ENCODE assay signal across 7 cellular contexts in the genomic region with DNA sequence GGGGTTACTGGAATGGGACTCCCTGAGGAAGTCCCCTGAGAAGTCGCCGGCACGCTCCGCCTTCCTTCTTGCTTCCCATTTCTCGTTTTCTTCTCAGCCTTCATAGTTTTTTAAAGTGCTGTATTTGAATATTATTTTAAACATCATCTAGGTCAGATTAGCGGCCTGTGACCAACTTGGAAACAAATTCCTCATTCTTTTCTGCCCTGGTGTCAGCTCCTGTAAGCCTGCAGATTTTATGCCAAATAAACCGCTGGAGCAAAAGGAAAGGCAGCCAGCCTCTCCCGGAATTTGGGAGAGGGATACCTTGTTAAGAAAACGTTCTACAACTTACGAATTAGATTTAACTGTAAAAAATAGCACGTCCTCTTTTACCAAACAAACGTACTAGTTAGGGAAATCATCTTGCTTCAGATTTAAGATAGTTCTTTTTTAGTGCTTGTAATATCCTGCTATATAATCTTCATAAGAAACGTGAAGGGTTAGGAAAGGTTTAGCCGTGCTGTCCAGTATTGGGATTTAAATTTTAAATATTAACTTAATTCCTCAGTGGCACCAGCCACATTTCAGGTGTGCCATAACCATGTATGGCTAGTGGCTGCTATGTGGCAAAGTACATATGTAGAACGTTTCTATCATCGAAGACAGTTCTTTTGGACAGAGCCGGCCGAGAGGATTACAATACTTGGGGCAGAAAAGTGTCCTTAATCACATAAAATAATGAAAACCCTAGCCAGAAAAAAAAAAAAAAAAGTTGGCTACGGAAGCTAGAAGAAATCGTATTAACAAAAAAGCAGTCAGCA. TPM values are rescaled to one million over a fixed set of nuclear protein-coding genes. Genes with fewer than 3 reads are reported as not detected.
A peak's percentile ranks its signal among the peaks of the same experiment; 100 is the strongest.
DNase-seq lines count a peak whose midpoint lies in the region; ATAC-seq and TF ChIP-seq lines count a peak whose summit lies in the region.

No MANE protein-coding gene starts in this region.

- H3K36me3 ChIP-seq in PC-3 (ENCODE audit: low read depth, low read length) (0 out of 2 replicates have a peak, but pooled peaks cover 2% of the 10 kb centered on the region), ovary (no peaks in the 10 kb centered on the region)

- peaks cover 39% of the 10 kb centered on the region for H3K79me2 ChIP-seq in PC-3 (ENCODE audit: low read length)

- intact Hi-C loops in PC-3 (cut with micrococcal nuclease) (loop anchor here (1.0 kb wide), 1 partner anchor 143 kb away; no protein-coding TSS in a partner anchor), ovary (cut with DNase I) (loop anchor here in 1 of 4 donors (1.0 to 10.0 kb wide), 3 partner anchors 48 to 500 kb away; no protein-coding TSS in a partner anchor)

- H3K9me3 ChIP-seq in PC-3 (ENCODE audit: low read length) (no peaks in the 10 kb centered on the region), ovary (no peaks in the 10 kb centered on the region)

- peak overlapping the region; percentile 95 for H3K4me3 ChIP-seq in PC-3 (ENCODE audit: low read length)
- peak overlapping the region; percentile 71 for H3K4me3 ChIP-seq in epithelial cell of esophagus (ENCODE audit: low read length)
- H3K4me3 ChIP-seq in ovary, result peak overlapping the region; percentile 83

- H3K9me2 ChIP-seq in PC-3 (replicated peaks; ENCODE audit: low read length), result no peaks in the 10 kb centered on the region

- peak overlapping the region; percentile 90 for H2AFZ ChIP-seq in PC-3 (ENCODE audit: low read length)

- peak overlapping the region; percentile 74 for H3K9ac ChIP-seq in PC-3 (ENCODE audit: low read length)

- H3F3A ChIP-seq in PC-3 (ENCODE audit: low read length, unreplicated experiment), result no peaks in the 10 kb centered on the region

- DNase-seq in H4 (ENCODE audit: low spot score) (peak; percentile 14), PC-3 (no peak), epithelial cell of esophagus (ENCODE audit: low read depth) (no peak), ovary (no peak), NCI-H2171 (lab: John Stamatoyannopoulos, UW) (no peak)

- TF ChIP-seq EP300 in ovary (IDR thresholded peaks at IDR 0.05), result no peak

- POLR2A ChIA-PET in PC-3 (lab: Charles Lee; ENCODE audit: unreplicated experiment), result interaction anchor here (0.6 to 1.3 kb wide), 5 partner anchors 19 to 508 kb away, joined by 4 to 21 read pairs (median 17); a partner anchor contains a TSS

- TF ChIP-seq POLR2A in ovary (IDR thresholded peaks at IDR 0.05), result no peak

- H3K27ac ChIP-seq in PC-3 (ENCODE audit: low read length) (no peak overlapping the region), ovary (peak overlapping the region; percentile 83 to 98)

- ATAC-seq in PC-3, result peak; percentile 21
- no peak for ATAC-seq in GM18858 (IDR thresholded peaks at IDR 0.05; ENCODE audit: unreplicated experiment)
- ATAC-seq in GM18861 (IDR thresholded peaks at IDR 0.05; ENCODE audit: unreplicated experiment), result no peak

- H3K4me1 ChIP-seq in PC-3 (ENCODE audit: insufficient read depth, low read length) (peaks cover 10% of the 10 kb centered on the region), ovary (ENCODE audit: insufficient read depth) (peaks cover 7% of the 10 kb centered on the region)

- WGBS in ovary, 3 donors, result 20 to 23% (median 22%) methylated on average over 20 of the region's 20 CpGs

- peaks cover 34% of the 10 kb centered on the region for H4K20me1 ChIP-seq in PC-3 (ENCODE audit: low read length)

- no peaks in the 10 kb centered on the region for H3K27me3 ChIP-seq in PC-3 (ENCODE audit: low read length)
- no peaks in the 10 kb centered on the region for H3K27me3 ChIP-seq in ovary

- CTCF ChIA-PET in PC-3 (lab: Charles Lee), result interaction anchor here (0.6 kb wide), 1 partner anchor 60 kb away, joined by 3 read pairs; no protein-coding TSS in a partner anchor

- H3K4me2 ChIP-seq in PC-3 (ENCODE audit: low read length), result peak overlapping the region; percentile 86

- TF ChIP-seq CTCF in PC-3 (conservative IDR thresholded peaks at IDR 0.05; ENCODE audit: low read depth, low read length), result no peak
- TF ChIP-seq CTCF in epithelial cell of esophagus (IDR thresholded peaks at IDR 0.05; ENCODE audit: insufficient read depth, low read depth, low read length, missing control alignments), result no peak
- no peak for TF ChIP-seq CTCF in ovary (IDR thresholded peaks at IDR 0.05)

- BruUV-seq in PC-3 (replicated peaks; lab: Mats Ljungman, UMichigan), result TSS peak; percentile 60

RNA-seq across cellular contexts. Expression of a gene that starts 0.7 kb away (rescaled TPM):
- 26.1 and 31.9 TPM in 2 replicates for total RNA-seq in H4 (2014; rRNA removed; shearing (Covaris generic))
- 59.8 and 62.4 TPM in 2 replicates for total RNA-seq in PC-3 (2014; rRNA removed)
- total RNA-seq in ovary, result 10 to 100 TPM; 29.4 to 47.3 (median 36.0) TPM
- 10 to 100 TPM; 42.3 to 48.1 TPM for polyA plus RNA-seq in ovary
